In genomic region chr10:32922164-32922563, GRCh38 we compare ENCODE assay signal across 2 cellular contexts.
TF ChIP-seq lines count a peak whose summit lies in the region.

No MANE protein-coding gene starts in this region.

TF ChIP-seq in A549, 52 proteins besides CTCF, POLR2A, EP300 and RAD21:
- TF ChIP-seq NPAS2 (CRISPR knock-in tag; IDR thresholded peaks at IDR 0.05; ENCODE audit: borderline replicate concordance) = no peak
- no peak for TF ChIP-seq E2F6 (IDR thresholded peaks at IDR 0.05; ENCODE audit: borderline replicate concordance, low read depth)
- TF ChIP-seq CEBPB (IDR thresholded peaks at IDR 0.05) = no peak
- TF ChIP-seq BCL3 (IDR thresholded peaks at IDR 0.05) = no peak
- no peak for TF ChIP-seq POLR2AphosphoS2 (conservative IDR thresholded peaks at IDR 0.05; ENCODE audit: low read length)
- TF ChIP-seq CBX8 (IDR thresholded peaks at IDR 0.05) = no peak
- no peak for TF ChIP-seq ATOH8 (CRISPR knock-in tag; IDR thresholded peaks at IDR 0.05; ENCODE audit: low read depth)
- TF ChIP-seq TFCP2L1 (CRISPR knock-in tag; IDR thresholded peaks at IDR 0.05) = no peak
- TF ChIP-seq USF2 (IDR thresholded peaks at IDR 0.05) = no peak
- no peak for TF ChIP-seq ZC3H11A (IDR thresholded peaks at IDR 0.05)
- TF ChIP-seq PBX3 (IDR thresholded peaks at IDR 0.05) = no peak
- no peak for TF ChIP-seq CHD4 (IDR thresholded peaks at IDR 0.05; ENCODE audit: borderline replicate concordance)
- no peak for TF ChIP-seq HES2 (IDR thresholded peaks at IDR 0.05)
- TF ChIP-seq JUN (IDR thresholded peaks at IDR 0.05) = no peak
- TF ChIP-seq CBX2 (IDR thresholded peaks at IDR 0.05; ENCODE audit: borderline replicate concordance, low read depth) = no peak
- no peak for TF ChIP-seq HMGXB4 (CRISPR knock-in tag; IDR thresholded peaks at IDR 0.05; ENCODE audit: borderline replicate concordance)
- no peak for TF ChIP-seq MAX (IDR thresholded peaks at IDR 0.05)
- TF ChIP-seq HOXB13 (CRISPR knock-in tag; IDR thresholded peaks at IDR 0.05; ENCODE audit: low read depth) = no peak
- no peak for TF ChIP-seq FOXS1 (CRISPR knock-in tag; IDR thresholded peaks at IDR 0.05)
- TF ChIP-seq SMC3 (IDR thresholded peaks at IDR 0.05) = no peak

TF ChIP-seq in H1, 55 proteins besides CTCF, POLR2A, EP300 and RAD21:
- TF ChIP-seq RFX5 (IDR thresholded peaks at IDR 0.05; ENCODE audit: borderline replicate concordance, low read depth, low read length) (no peak), CTBP2 (IDR thresholded peaks at IDR 0.05; ENCODE audit: borderline replicate concordance, insufficient read depth, insufficient read length, low read length) (no peak), HDAC6 (IDR thresholded peaks at IDR 0.05; ENCODE audit: low read depth, low read length) (no peak), SUZ12 (IDR thresholded peaks at IDR 0.05; ENCODE audit: low read length) (no peak), ATF3 (IDR thresholded peaks at IDR 0.05; ENCODE audit: insufficient read depth, low read depth, low read length) (no peak), RBBP5 (IDR thresholded peaks at IDR 0.05; ENCODE audit: borderline replicate concordance, low read depth, low read length) (no peak), NANOG (IDR thresholded peaks at IDR 0.05; ENCODE audit: insufficient read depth, low read depth, low read length, poor library complexity, severe bottlenecking) (no peak), KDM4A (IDR thresholded peaks at IDR 0.05; ENCODE audit: low read depth, low read length, severe bottlenecking) (no peak), HDAC2 (IDR thresholded peaks at IDR 0.05; ENCODE audit: borderline replicate concordance in 1 of 2, low read depth in 2 of 2, low read length in 2 of 2) (no peak), CREB1 (IDR thresholded peaks at IDR 0.05) (no peak), ATF2 (IDR thresholded peaks at IDR 0.05; ENCODE audit: low read length) (no peak), NRF1 (IDR thresholded peaks at IDR 0.05; ENCODE audit: low read depth, low read length) (no peak)
